In the genomic region with DNA sequence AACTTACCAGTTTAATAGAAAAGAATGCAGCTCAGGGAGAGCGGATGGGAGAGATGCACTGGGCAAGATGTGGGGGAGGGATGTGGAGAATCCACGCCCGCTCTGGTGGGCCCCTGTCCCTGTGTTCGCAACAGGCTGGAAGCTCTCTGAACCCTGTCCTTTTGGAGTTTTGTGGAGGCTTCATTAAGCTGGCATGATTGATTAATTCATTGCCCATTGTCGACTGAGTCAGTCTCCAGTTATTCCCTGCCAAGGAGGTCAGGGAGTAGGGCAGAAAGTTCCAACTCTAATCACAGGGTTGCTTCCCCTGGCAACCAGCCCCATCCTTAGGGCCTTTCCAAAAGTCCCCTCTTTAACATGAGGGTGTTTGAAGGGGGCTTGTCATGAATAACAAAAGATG, we compare ENCODE assay signal across 1 cellular context.
TF ChIP-seq lines count a peak whose summit lies in the region.

No MANE protein-coding gene starts in this region.

TF ChIP-seq in SK-N-SH, 30 proteins besides CTCF, POLR2A, EP300 and RAD21 (continued from another document):
- TF ChIP-seq, protein P1, sequence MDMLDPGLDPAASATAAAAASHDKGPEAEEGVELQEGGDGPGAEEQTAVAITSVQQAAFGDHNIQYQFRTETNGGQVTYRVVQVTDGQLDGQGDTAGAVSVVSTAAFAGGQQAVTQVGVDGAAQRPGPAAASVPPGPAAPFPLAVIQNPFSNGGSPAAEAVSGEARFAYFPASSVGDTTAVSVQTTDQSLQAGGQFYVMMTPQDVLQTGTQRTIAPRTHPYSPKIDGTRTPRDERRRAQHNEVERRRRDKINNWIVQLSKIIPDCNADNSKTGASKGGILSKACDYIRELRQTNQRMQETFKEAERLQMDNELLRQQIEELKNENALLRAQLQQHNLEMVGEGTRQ (IDR thresholded peaks at IDR 0.05; ENCODE audit: borderline replicate concordance, low read depth, low read length), result no peak
- TF ChIP-seq TAF1 (IDR thresholded peaks at IDR 0.05; ENCODE audit: borderline replicate concordance, low read depth, low read length) (no peak), NRF1 (IDR thresholded peaks at IDR 0.05; ENCODE audit: low read depth, low read length) (no peak), NFIC (IDR thresholded peaks at IDR 0.05; ENCODE audit: borderline replicate concordance) (no peak), SMC3 (IDR thresholded peaks at IDR 0.05; ENCODE audit: low read depth, low read length) (no peak)
- TF ChIP-seq, protein P2, sequence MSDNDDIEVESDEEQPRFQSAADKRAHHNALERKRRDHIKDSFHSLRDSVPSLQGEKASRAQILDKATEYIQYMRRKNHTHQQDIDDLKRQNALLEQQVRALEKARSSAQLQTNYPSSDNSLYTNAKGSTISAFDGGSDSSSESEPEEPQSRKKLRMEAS (IDR thresholded peaks at IDR 0.05; ENCODE audit: low read depth), result no peak
- TF ChIP-seq, protein P3, sequence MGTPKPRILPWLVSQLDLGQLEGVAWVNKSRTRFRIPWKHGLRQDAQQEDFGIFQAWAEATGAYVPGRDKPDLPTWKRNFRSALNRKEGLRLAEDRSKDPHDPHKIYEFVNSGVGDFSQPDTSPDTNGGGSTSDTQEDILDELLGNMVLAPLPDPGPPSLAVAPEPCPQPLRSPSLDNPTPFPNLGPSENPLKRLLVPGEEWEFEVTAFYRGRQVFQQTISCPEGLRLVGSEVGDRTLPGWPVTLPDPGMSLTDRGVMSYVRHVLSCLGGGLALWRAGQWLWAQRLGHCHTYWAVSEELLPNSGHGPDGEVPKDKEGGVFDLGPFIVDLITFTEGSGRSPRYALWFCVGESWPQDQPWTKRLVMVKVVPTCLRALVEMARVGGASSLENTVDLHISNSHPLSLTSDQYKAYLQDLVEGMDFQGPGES (IDR thresholded peaks at IDR 0.05; ENCODE audit: low read depth, low read length), result no peak
